ENCODE assay signal across 2 cellular contexts in genomic region chr2:219567791-219568361, GRCh38.
A peak's percentile ranks its signal among the peaks of the same experiment; 100 is the strongest.
TF ChIP-seq lines count a peak whose summit lies in the region.

No MANE protein-coding gene starts in this region.

TF ChIP-seq in HepG2, 621 proteins besides CTCF, POLR2A, EP300 and RAD21 (continues in another document):
- TF ChIP-seq AGO2 (optimal IDR thresholded peaks at IDR 0.05; ENCODE audit: low read depth, low read length): peak; percentile 99
- TF ChIP-seq MAX (IDR thresholded peaks at IDR 0.05): peak; percentile 10; the same call in 1 of the 2 replicates
- TF ChIP-seq ZC3H13 (CRISPR knock-in tag; IDR thresholded peaks at IDR 0.05): peak; percentile 99
- peak; percentile 78 for TF ChIP-seq POLR2G (IDR thresholded peaks at IDR 0.05; ENCODE audit: low read depth, low read length)
- no peak for TF ChIP-seq PLRG1 (conservative IDR thresholded peaks at IDR 0.05)
- TF ChIP-seq ZBTB40 (IDR thresholded peaks at IDR 0.05): no peak
- peak; percentile 40; the same call in 1 of the 2 replicates for TF ChIP-seq ZBTB40 (CRISPR knock-in tag; IDR thresholded peaks at IDR 0.05)
- peak; percentile 61 for TF ChIP-seq ZNF687 (CRISPR knock-in tag; IDR thresholded peaks at IDR 0.05)
- no peak for TF ChIP-seq ZFP90 (CRISPR knock-in tag; IDR thresholded peaks at IDR 0.05; ENCODE audit: borderline replicate concordance)
- TF ChIP-seq ZNF326 (CRISPR knock-in tag; IDR thresholded peaks at IDR 0.05; ENCODE audit: borderline replicate concordance): peak; percentile 78; the same call in 1 of the 2 replicates
- no peak for TF ChIP-seq NONO (IDR thresholded peaks at IDR 0.05)
- peak; percentile 84 for TF ChIP-seq NONO (CRISPR knock-in tag; conservative IDR thresholded peaks at IDR 0.05)
- 0 out of 2 replicates have a peak, but pooled peaks have one; percentile 33 for TF ChIP-seq EED (CRISPR knock-in tag; IDR thresholded peaks at IDR 0.05)
- TF ChIP-seq RBFOX2 (IDR thresholded peaks at IDR 0.05; ENCODE audit: low read depth, low read length): peak; percentile 79

TF ChIP-seq in WTC11, 78 proteins besides CTCF, POLR2A, EP300 and RAD21:
- TF ChIP-seq ELF4 (CRISPR knock-in tag; IDR thresholded peaks at IDR 0.05; ENCODE audit: low read depth) (no peak), MAX (CRISPR knock-in tag; IDR thresholded peaks at IDR 0.05) (peak; percentile 29; the same call in 1 of the 2 replicates)
